In genomic region chr14:78202178-78202577, GRCh38 we compare ENCODE assay signal across 1 cellular context.
TF ChIP-seq lines count a peak whose summit lies in the region.

No MANE protein-coding gene starts in this region.

TF ChIP-seq in GM23338, 12 proteins besides CTCF, POLR2A, EP300 and RAD21 (continued from another document):
- TF ChIP-seq ZNF114 (CRISPR knock-in tag; IDR thresholded peaks at IDR 0.05) = no peak
- TF ChIP-seq, protein P1, sequence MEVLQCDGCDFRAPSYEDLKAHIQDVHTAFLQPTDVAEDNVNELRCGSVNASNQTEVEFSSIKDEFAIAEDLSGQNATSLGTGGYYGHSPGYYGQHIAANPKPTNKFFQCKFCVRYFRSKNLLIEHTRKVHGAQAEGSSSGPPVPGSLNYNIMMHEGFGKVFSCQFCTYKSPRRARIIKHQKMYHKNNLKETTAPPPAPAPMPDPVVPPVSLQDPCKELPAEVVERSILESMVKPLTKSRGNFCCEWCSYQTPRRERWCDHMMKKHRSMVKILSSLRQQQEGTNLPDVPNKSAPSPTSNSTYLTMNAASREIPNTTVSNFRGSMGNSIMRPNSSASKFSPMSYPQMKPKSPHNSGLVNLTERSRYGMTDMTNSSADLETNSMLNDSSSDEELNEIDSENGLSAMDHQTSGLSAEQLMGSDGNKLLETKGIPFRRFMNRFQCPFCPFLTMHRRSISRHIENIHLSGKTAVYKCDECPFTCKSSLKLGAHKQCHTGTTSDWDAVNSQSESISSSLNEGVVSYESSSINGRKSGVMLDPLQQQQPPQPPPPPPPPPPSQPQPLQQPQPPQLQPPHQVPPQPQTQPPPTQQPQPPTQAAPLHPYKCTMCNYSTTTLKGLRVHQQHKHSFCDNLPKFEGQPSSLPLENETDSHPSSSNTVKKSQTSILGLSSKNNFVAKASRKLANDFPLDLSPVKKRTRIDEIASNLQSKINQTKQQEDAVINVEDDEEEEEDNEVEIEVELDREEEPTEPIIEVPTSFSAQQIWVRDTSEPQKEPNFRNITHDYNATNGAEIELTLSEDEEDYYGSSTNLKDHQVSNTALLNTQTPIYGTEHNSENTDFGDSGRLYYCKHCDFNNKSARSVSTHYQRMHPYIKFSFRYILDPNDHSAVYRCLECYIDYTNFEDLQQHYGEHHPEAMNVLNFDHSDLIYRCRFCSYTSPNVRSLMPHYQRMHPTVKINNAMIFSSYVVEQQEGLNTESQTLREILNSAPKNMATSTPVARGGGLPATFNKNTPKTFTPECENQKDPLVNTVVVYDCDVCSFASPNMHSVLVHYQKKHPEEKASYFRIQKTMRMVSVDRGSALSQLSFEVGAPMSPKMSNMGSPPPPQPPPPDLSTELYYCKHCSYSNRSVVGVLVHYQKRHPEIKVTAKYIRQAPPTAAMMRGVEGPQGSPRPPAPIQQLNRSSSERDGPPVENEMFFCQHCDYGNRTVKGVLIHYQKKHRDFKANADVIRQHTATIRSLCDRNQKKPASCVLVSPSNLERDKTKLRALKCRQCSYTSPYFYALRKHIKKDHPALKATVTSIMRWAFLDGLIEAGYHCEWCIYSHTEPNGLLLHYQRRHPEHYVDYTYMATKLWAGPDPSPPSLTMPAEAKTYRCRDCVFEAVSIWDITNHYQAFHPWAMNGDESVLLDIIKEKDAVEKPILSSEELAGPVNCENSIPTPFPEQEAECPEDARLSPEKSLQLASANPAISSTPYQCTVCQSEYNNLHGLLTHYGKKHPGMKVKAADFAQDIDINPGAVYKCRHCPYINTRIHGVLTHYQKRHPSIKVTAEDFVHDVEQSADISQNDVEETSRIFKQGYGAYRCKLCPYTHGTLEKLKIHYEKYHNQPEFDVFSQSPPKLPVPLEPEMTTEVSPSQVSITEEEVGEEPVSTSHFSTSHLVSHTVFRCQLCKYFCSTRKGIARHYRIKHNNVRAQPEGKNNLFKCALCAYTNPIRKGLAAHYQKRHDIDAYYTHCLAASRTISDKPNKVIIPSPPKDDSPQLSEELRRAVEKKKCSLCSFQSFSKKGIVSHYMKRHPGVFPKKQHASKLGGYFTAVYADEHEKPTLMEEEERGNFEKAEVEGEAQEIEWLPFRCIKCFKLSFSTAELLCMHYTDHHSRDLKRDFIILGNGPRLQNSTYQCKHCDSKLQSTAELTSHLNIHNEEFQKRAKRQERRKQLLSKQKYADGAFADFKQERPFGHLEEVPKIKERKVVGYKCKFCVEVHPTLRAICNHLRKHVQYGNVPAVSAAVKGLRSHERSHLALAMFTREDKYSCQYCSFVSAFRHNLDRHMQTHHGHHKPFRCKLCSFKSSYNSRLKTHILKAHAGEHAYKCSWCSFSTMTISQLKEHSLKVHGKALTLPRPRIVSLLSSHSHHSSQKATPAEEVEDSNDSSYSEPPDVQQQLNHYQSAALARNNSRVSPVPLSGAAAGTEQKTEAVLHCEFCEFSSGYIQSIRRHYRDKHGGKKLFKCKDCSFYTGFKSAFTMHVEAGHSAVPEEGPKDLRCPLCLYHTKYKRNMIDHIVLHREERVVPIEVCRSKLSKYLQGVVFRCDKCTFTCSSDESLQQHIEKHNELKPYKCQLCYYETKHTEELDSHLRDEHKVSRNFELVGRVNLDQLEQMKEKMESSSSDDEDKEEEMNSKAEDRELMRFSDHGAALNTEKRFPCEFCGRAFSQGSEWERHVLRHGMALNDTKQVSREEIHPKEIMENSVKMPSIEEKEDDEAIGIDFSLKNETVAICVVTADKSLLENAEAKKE (CRISPR knock-in tag; IDR thresholded peaks at IDR 0.05) = no peak
- no peak for TF ChIP-seq JUNB (IDR thresholded peaks at IDR 0.05; ENCODE audit: unreplicated experiment)
- TF ChIP-seq, protein P2, sequence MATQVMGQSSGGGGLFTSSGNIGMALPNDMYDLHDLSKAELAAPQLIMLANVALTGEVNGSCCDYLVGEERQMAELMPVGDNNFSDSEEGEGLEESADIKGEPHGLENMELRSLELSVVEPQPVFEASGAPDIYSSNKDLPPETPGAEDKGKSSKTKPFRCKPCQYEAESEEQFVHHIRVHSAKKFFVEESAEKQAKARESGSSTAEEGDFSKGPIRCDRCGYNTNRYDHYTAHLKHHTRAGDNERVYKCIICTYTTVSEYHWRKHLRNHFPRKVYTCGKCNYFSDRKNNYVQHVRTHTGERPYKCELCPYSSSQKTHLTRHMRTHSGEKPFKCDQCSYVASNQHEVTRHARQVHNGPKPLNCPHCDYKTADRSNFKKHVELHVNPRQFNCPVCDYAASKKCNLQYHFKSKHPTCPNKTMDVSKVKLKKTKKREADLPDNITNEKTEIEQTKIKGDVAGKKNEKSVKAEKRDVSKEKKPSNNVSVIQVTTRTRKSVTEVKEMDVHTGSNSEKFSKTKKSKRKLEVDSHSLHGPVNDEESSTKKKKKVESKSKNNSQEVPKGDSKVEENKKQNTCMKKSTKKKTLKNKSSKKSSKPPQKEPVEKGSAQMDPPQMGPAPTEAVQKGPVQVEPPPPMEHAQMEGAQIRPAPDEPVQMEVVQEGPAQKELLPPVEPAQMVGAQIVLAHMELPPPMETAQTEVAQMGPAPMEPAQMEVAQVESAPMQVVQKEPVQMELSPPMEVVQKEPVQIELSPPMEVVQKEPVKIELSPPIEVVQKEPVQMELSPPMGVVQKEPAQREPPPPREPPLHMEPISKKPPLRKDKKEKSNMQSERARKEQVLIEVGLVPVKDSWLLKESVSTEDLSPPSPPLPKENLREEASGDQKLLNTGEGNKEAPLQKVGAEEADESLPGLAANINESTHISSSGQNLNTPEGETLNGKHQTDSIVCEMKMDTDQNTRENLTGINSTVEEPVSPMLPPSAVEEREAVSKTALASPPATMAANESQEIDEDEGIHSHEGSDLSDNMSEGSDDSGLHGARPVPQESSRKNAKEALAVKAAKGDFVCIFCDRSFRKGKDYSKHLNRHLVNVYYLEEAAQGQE (IDR thresholded peaks at IDR 0.05; ENCODE audit: unreplicated experiment) = no peak
- no peak for TF ChIP-seq ZNF331 (CRISPR knock-in tag; IDR thresholded peaks at IDR 0.05; ENCODE audit: low read depth)
TF ChIP-seq in GM23338: peak in this region for 0.
